ENCODE assay signal across 20 cellular contexts in the genomic region with DNA sequence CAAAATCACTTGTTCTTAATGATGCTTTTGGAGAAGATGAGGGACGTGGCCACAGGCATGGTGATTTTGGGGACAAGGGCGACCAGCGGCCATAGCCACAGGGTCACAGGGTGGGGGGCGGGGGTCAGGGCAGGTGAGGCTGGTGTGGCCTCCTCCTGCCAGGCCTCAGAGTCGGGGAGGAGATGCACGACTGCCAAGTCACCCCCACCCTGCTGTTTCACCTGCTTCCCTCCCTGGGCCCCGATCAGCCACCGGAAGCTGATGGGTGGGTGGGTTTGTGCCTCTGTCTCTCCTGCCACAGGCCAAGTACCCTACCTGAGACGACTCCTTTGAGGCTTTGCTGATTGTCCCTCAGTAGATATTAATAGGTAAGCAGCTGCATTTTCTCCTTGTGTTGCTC.
DNase-seq lines count a peak whose midpoint lies in the region; ATAC-seq and TF ChIP-seq lines count a peak whose summit lies in the region.
"Had no signal": no experiment of that assay in that cellular context is flagged by ENCODE, and none has a peak within 500 bp of the region (broad histone marks: within the 10 kb centered on the region; RNA-seq: fewer than 3 reads in every experiment).

No MANE protein-coding gene starts in this region.

- H3K9me3 Mint-ChIP-seq in naive B cell = no peaks in the 10 kb centered on the region
- H3K9me3 Mint-ChIP-seq in activated naive CD4-positive, alpha-beta T cell treated with anti-CD3 and anti-CD28 coated beads, Interleukin-2, amount 10 ng/mL, durations not matched to agents 7 days and 5 days = no peaks in the 10 kb centered on the region
- H3K9me3 Mint-ChIP-seq: CD14-positive monocyte, HFFc6 had no signal

- H3K9me3 ChIP-seq in RWPE2 (ENCODE audit: severe bottlenecking) (no peaks in the 10 kb centered on the region), upper lobe of right lung (no peaks in the 10 kb centered on the region)
- H3K9me3 ChIP-seq: Caco-2, SK-N-SH had no signal

- H3K4me3 ChIP-seq in RWPE2 (ENCODE audit: severe bottlenecking) (no peak overlapping the region), upper lobe of right lung (no peak overlapping the region)

- no peak for TF ChIP-seq CTCF in RWPE2 (IDR thresholded peaks at IDR 0.05; ENCODE audit: poor library complexity, severe bottlenecking)
- no peak for TF ChIP-seq CTCF in upper lobe of right lung (IDR thresholded peaks at IDR 0.05)

- no peaks in the 10 kb centered on the region for H3K27me3 ChIP-seq in RWPE2 (ENCODE audit: insufficient read depth, poor library complexity, severe bottlenecking)
- H3K27me3 ChIP-seq in upper lobe of right lung = no peaks in the 10 kb centered on the region

- H3K4me1 Mint-ChIP-seq in naive B cell = peaks cover 56 to 81% (median 60%) of the 10 kb centered on the region in 3 donors
- no peaks in the 10 kb centered on the region for H3K4me1 Mint-ChIP-seq in activated naive CD4-positive, alpha-beta T cell treated with anti-CD3 and anti-CD28 coated beads, Interleukin-2, amount 10 ng/mL, durations not matched to agents 7 days and 5 days
- H3K4me1 Mint-ChIP-seq: CD14-positive monocyte had no signal

- no peak for ATAC-seq in RWPE2 (ENCODE audit: low read depth)
- ATAC-seq in naive B cell (ENCODE audit: low read depth in 2 of 2) = peak in 1 of 2 donors; percentile 12
- no peak for ATAC-seq in upper lobe of right lung
- ATAC-seq in GM21526 (IDR thresholded peaks at IDR 0.05; ENCODE audit: low FRiP score, unreplicated experiment) = no peak
- no peak for ATAC-seq in HG02973 (IDR thresholded peaks at IDR 0.05; ENCODE audit: unreplicated experiment)
- ATAC-seq: Right ventricle myocardium inferior had no signal

- H3K4me1 ChIP-seq in RWPE2 (ENCODE audit: insufficient read depth, poor library complexity, severe bottlenecking) = no peaks in the 10 kb centered on the region
- H3K4me1 ChIP-seq in upper lobe of right lung = no peaks in the 10 kb centered on the region

- CTCF ChIA-PET in activated naive CD4-positive, alpha-beta T cell treated with anti-CD3 and anti-CD28 coated beads, Interleukin-2, amount 10 ng/mL, durations not matched to agents 7 days and 5 days (lab: Charles Lee) = no interaction called here

- H3K36me3 ChIP-seq in RWPE2 (ENCODE audit: low read depth) (no peaks in the 10 kb centered on the region), upper lobe of right lung (no peaks in the 10 kb centered on the region)

- intact Hi-C loops in upper lobe of right lung (cut with DNase I) = no loop called here

- H3K27me3 Mint-ChIP-seq in naive B cell = no peaks in the 10 kb centered on the region
- H3K27me3 Mint-ChIP-seq in activated naive CD4-positive, alpha-beta T cell treated with anti-CD3 and anti-CD28 coated beads, Interleukin-2, amount 10 ng/mL, durations not matched to agents 7 days and 5 days = peaks cover 29% of the 10 kb centered on the region

- DNase-seq in activated effector memory CD4-positive, alpha-beta T cell treated with anti-CD3 and anti-CD28 coated beads, Interleukin-2, amount 50 U/mL, for 16 hours = peak; percentile 33
- DNase-seq in activated effector memory CD4-positive, alpha-beta T cell treated with Interleukin-2 at 50 U/mL for 16 hours = no peak
- peak; percentile 27 for DNase-seq in RWPE2 (ENCODE audit: low spot score)
- DNase-seq in naive B cell = no peak
- peak; percentile 30 for DNase-seq in upper lobe of right lung
- DNase-seq in activated naive CD4-positive, alpha-beta T cell treated with anti-CD3 and anti-CD28 coated beads, Interleukin-2, amount 10 ng/mL, durations not matched to agents 7 days and 5 days = no peak
- DNase-seq: HFFc6, KG1, NCI-H1092 treated with DMSO at 0.1 percent for 48 hours, NCI-H1694, NCI-H2107, NCI-H226, NCI-H526 treated with DMSO at 0.1 percent for 48 hours, SK-N-SH had no signal

- H3K27ac ChIP-seq in RWPE2 (ENCODE audit: poor library complexity, severe bottlenecking) (no peak overlapping the region), upper lobe of right lung (no peak overlapping the region)
- H3K27ac ChIP-seq: 22Rv1 had no signal

- H3K4me3 Mint-ChIP-seq in naive B cell = peak overlapping the region in 5 of 8 donors; percentile 21 to 68 (median 44)
- no peak overlapping the region for H3K4me3 Mint-ChIP-seq in activated naive CD4-positive, alpha-beta T cell treated with anti-CD3 and anti-CD28 coated beads, Interleukin-2, amount 10 ng/mL, durations not matched to agents 7 days and 5 days
- H3K4me3 Mint-ChIP-seq: CD14-positive monocyte, HFFc6 had no signal

- peaks cover 0 to 7% of the 10 kb centered on the region in 2 donors for H3K36me3 Mint-ChIP-seq in naive B cell
- H3K36me3 Mint-ChIP-seq in activated naive CD4-positive, alpha-beta T cell treated with anti-CD3 and anti-CD28 coated beads, Interleukin-2, amount 10 ng/mL, durations not matched to agents 7 days and 5 days = no peaks in the 10 kb centered on the region
- H3K36me3 Mint-ChIP-seq: CD14-positive monocyte had no signal

- peak overlapping the region in 4 of 6 donors; percentile 77 to 94 (median 90) for H3K27ac Mint-ChIP-seq in naive B cell
- H3K27ac Mint-ChIP-seq in activated naive CD4-positive, alpha-beta T cell treated with anti-CD3 and anti-CD28 coated beads, Interleukin-2, amount 10 ng/mL, durations not matched to agents 7 days and 5 days = no peak overlapping the region
- H3K27ac Mint-ChIP-seq: CD14-positive monocyte, HFFc6 had no signal

Comparison
In these comparisons a context has a peak if more than half of its experiments do, and no peak if none do; other contexts are left out.
1. DNase-seq: peak in activated effector memory CD4-positive, alpha-beta T cell treated with anti-CD3 and anti-CD28 coated beads, Interleukin-2, amount 50 U/mL, for 16 hours (single experiment), RWPE2 (single experiment) and upper lobe of right lung (single experiment); none in activated effector memory CD4-positive, alpha-beta T cell treated with Interleukin-2 at 50 U/mL for 16 hours (single experiment), naive B cell (single experiment) and activated naive CD4-positive, alpha-beta T cell treated with anti-CD3 and anti-CD28 coated beads, Interleukin-2, amount 10 ng/mL, durations not matched to agents 7 days and 5 days (single experiment).